In the genomic region with DNA sequence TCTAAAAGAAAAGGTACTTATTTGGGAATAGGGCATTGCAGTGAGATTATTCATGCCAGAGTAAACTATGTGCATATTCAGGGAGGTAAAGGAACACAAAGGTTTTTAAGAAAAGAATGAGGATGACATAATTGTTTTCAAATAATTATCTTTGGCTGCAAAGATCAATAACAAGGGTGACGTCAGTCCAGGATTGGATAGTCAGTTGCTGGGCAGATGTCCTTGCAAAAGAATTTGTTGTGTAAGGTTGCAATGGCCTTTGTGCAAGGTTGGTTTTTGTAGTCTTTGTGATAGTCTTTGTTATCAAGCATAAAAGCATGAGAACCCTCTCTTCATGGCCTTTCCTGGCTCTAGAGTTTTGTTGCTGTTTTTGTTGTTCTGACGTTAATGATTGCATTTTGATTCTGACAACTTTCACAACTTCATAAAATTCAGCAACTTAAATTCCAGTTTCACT, we compare ENCODE assay signal across 35 cellular contexts. TPM values are rescaled to one million over a fixed set of nuclear protein-coding genes. Genes with fewer than 3 reads are reported as not detected.
DNase-seq lines count a peak whose midpoint lies in the region; ATAC-seq, FAIRE-seq and TF ChIP-seq lines count a peak whose summit lies in the region.
"Had no signal": no experiment of that assay in that cellular context is flagged by ENCODE, and none has a peak within 500 bp of the region (broad histone marks: within the 10 kb centered on the region; RNA-seq: fewer than 3 reads in every experiment).

No MANE protein-coding gene starts in this region.

- H3K4me2 ChIP-seq in A549 = no peak overlapping the region

- H3K9ac ChIP-seq in HUES48 (ENCODE audit: low read depth, low read length) = no peak overlapping the region; the same call in 1 of the 2 replicates
- peak overlapping the region; percentile 1; the same call in 1 of the 2 replicates for H3K9ac ChIP-seq in iPS-20b (ENCODE audit: low read depth, low read length)

- no peak for TF ChIP-seq POLR2A in A549 (IDR thresholded peaks at IDR 0.05; ENCODE audit: low read length)

- H3K9me3 ChIP-seq in A549 = no peaks in the 10 kb centered on the region
- no peaks in the 10 kb centered on the region for H3K9me3 ChIP-seq in HUES48 (ENCODE audit: control insufficient read depth, insufficient read depth, low read length)
- no peaks in the 10 kb centered on the region for H3K9me3 ChIP-seq in iPS-20b (ENCODE audit: insufficient read depth, low read depth, low read length)
- H3K9me3 ChIP-seq: esophagus squamous epithelium, heart right ventricle, lower lobe of right lung, psoas muscle, sigmoid colon, thyroid gland, uterus had no signal

- 76% methylated on average over 2 of the region's 2 CpGs for WGBS in A549 (ENCODE audit: missing lambda C conversion rate)

- H3K4me1 ChIP-seq in A549 (no peaks in the 10 kb centered on the region), HUES48 (ENCODE audit: control insufficient read depth, insufficient read depth, low read length) (peaks cover 14% of the 10 kb centered on the region), iPS-20b (ENCODE audit: insufficient read depth, low read length) (peaks cover 11% of the 10 kb centered on the region)
- H3K4me1 ChIP-seq: esophagus squamous epithelium, heart right ventricle, lower lobe of right lung, psoas muscle, sigmoid colon, thyroid gland, uterus had no signal

- DNase-seq in A549 (ENCODE audit: low read depth in 1 of 2, low spot score in 1 of 2) (no peak), NCI-H774 (lab: John Stamatoyannopoulos, UW) (peak; percentile 69), RCC 7860 (ENCODE audit: low spot score) (no peak), HUDEP-2 (lab: John Stamatoyannopoulos, UW; ENCODE audit: unreplicated experiment in 76 of 76) (no peak)
- DNase-seq: ACHN; activated CD4-positive, alpha-beta T cell treated with anti-CD3 and anti-CD28 coated beads, Interleukin-2, amount 50 U/mL, for 48 hours; activated CD4-positive, CD25-positive, alpha-beta regulatory T cell treated with anti-CD3 and anti-CD28 coated beads, Interleukin-2, amount 50 U/mL, for 72 hours; activated naive CD4-positive, alpha-beta T cell; activated T-cell treated with anti-CD3 and anti-CD28 coated beads, Interleukin-2, amount 50 U/mL, for 72 hours; CD8-positive, alpha-beta T cell; central memory CD4-positive, alpha-beta T cell; EL; esophagus squamous epithelium; foreskin melanocyte; heart right ventricle; lower lobe of right lung; MM.1S; naive thymus-derived CD4-positive, alpha-beta T cell; NCI-H2081 treated with DMSO at 0.1 percent for 48 hours; NCI-H345; NCI-H82; occipital lobe; psoas muscle; sigmoid colon; stimulated activated CD4-positive, alpha-beta T cell treated with anti-CD3 and anti-CD28 coated beads, Interleukin-4, amount 100 ng/mL, for 1 hour; thyroid gland; uterus had no signal

- ATAC-seq in A549 = no peak
- ATAC-seq in GM21786 (IDR thresholded peaks at IDR 0.05; ENCODE audit: unreplicated experiment) = no peak
- no peak for ATAC-seq in GM19455 (IDR thresholded peaks at IDR 0.05; ENCODE audit: unreplicated experiment)
- ATAC-seq: activated T-cell treated with anti-CD3 and anti-CD28 coated beads, Interleukin-2, amount 50 U/mL, for 72 hours; CD8-positive, alpha-beta T cell; heart right ventricle; lower lobe of right lung; naive thymus-derived CD4-positive, alpha-beta T cell; psoas muscle had no signal

- H3K27me3 ChIP-seq in HUES48 (ENCODE audit: control insufficient read depth, insufficient read depth, low read length) (no peaks in the 10 kb centered on the region), iPS-20b (ENCODE audit: insufficient read depth, low read length) (no peaks in the 10 kb centered on the region)
- H3K27me3 ChIP-seq: esophagus squamous epithelium, heart right ventricle, sigmoid colon, thyroid gland, uterus had no signal

- CTCF ChIA-PET in A549 (lab: Yijun Ruan, JAX) = no interaction called here

- POLR2A ChIA-PET in A549 (lab: Yijun Ruan, JAX) = no interaction called here

- H3K4me3 ChIP-seq in A549 (no peak overlapping the region), HUES48 (ENCODE audit: low read depth, low read length) (no peak overlapping the region), iPS-20b (ENCODE audit: low read length) (no peak overlapping the region)
- H3K4me3 ChIP-seq: esophagus squamous epithelium, heart right ventricle, lower lobe of right lung, psoas muscle, sigmoid colon, SK-N-MC, thyroid gland, uterus had no signal

- FAIRE-seq in A549 (lab: Jason Lieb, UNC) (no peak), RCC 7860 (lab: Jason Lieb, UNC) (no peak)
- FAIRE-seq: endometrium, TTC549 had no signal

- H3K27ac ChIP-seq in A549 (no peak overlapping the region), HUES48 (ENCODE audit: low read depth, low read length) (peak overlapping the region; percentile 63), iPS-20b (ENCODE audit: low read length) (no peak overlapping the region)
- H3K27ac ChIP-seq: esophagus squamous epithelium, heart right ventricle, lower lobe of right lung, psoas muscle, RWPE1, sigmoid colon, SK-N-MC, thyroid gland, uterus had no signal

- no peaks in the 10 kb centered on the region for H3K36me3 ChIP-seq in HUES48 (ENCODE audit: control insufficient read depth, insufficient read depth, low read length)
- no peaks in the 10 kb centered on the region for H3K36me3 ChIP-seq in iPS-20b (ENCODE audit: insufficient read depth, low read depth, low read length)
- H3K36me3 ChIP-seq: esophagus squamous epithelium, heart right ventricle, lower lobe of right lung, sigmoid colon, thyroid gland, uterus had no signal

- no peak for TF ChIP-seq RAD21 in A549 (conservative IDR thresholded peaks at IDR 0.05 in 1 of 2, IDR thresholded peaks at IDR 0.05 in 1 of 2)

- no peak for TF ChIP-seq CTCF in A549 (IDR thresholded peaks at IDR 0.05)

- no peak for TF ChIP-seq EP300 in A549 (IDR thresholded peaks at IDR 0.05)

TF ChIP-seq in A549, 52 proteins besides CTCF, POLR2A, EP300 and RAD21:
- TF ChIP-seq HOXA7 (CRISPR knock-in tag; IDR thresholded peaks at IDR 0.05) (no peak), ZC3H11A (IDR thresholded peaks at IDR 0.05) (no peak), RFX5 (IDR thresholded peaks at IDR 0.05) (peak; percentile 88)

RNA-seq across cellular contexts. Expression of a gene that starts 17.7 kb away (rescaled TPM):
- polyA plus RNA-seq in A549 (2011; rRNA removed) = 220 and 333 TPM in 2 replicates
- 29.5 and 36.6 TPM in 2 replicates for polyA plus RNA-seq in A549 (2012; cell fraction: cytosol; rRNA removed)
- 3.5 and 15.9 TPM in 2 replicates for polyA plus RNA-seq in A549 (2012; cell fraction: nucleus; rRNA removed)
- 152 to 179 TPM (median 166 TPM) in 3 replicates for polyA plus RNA-seq in A549 (2017; fragmentation: RNase III; extraction: RNeasy Plus Mini Kit Qiagen cat#74134 plus additional on column Dnase treatment)
- polyA minus RNA-seq in A549 (2011; rRNA and poly(A)+ RNA removed) = 95.2 and 105 TPM in 2 replicates

RNA-seq across cellular contexts. Expression of a gene that starts 45.6 kb away (rescaled TPM):
- polyA plus RNA-seq in A549 (2011; rRNA removed) (19.5 and 28.4 TPM in 2 replicates), A549 (2017; fragmentation: RNase III; extraction: RNeasy Plus Mini Kit Qiagen cat#74134 plus additional on column Dnase treatment) (13.1 to 13.9 TPM (median 13.7 TPM) in 3 replicates)
- 2.7 and 2.8 TPM in 2 replicates for polyA plus RNA-seq in A549 (2012; cell fraction: cytosol; rRNA removed)
- polyA plus RNA-seq in A549 (2012; cell fraction: nucleus; rRNA removed) = 2.7 and 2.8 TPM in 2 replicates
- polyA minus RNA-seq in A549 (2011; rRNA and poly(A)+ RNA removed) = 18.1 and 18.2 TPM in 2 replicates
